16 cellular contexts compared by ENCODE assay signal in the genomic region with DNA sequence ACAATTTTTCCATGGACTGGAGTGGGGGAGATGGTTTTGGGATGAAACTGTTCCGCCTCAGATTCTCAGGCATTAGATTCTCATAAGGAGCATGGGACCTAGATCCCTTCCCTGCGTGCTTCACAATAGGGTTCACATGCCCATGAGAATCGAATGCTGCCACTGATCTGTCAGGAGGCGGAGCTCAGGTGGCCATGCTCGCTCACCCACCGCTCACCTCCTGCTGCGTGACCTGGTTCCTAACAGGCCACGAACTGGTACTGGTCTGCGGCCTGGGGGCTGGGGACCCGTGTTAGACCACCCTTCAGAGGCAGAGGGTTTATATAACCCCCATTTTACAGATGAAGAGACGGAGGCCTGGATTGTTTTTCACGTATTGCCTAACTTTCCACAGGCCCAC.
"Had no signal": no experiment of that assay in that cellular context is flagged by ENCODE, and none has a peak within 500 bp of the region (broad histone marks: within the 10 kb centered on the region; RNA-seq: fewer than 3 reads in every experiment).

No MANE protein-coding gene starts in this region.

- H3K9me3 Mint-ChIP-seq: activated naive CD4-positive, alpha-beta T cell treated with anti-CD3 and anti-CD28 coated beads for 36 hours; activated T-cell treated with anti-CD3 and anti-CD28 coated beads, Interleukin-2, amount 50 U/mL, for 4 hours; activated T-helper 17 cell treated with anti-CD3 and anti-CD28 coated beads, Interleukin-2, amount 50 U/mL, for 72 hours; brain; T-helper 1 cell treated with Interleukin-12 subunit alpha and Interleukin-12 subunit beta and Interleukin-4 antibody, amounts not matched to agents 30 μg/mL and 1 μg/mL, for 36 hours; WTC11 had no signal

- H3K4me3 ChIP-seq: MG63, SJCRH30 had no signal

- H3K4me3 Mint-ChIP-seq: activated naive CD4-positive, alpha-beta T cell treated with anti-CD3 and anti-CD28 coated beads for 36 hours; activated naive CD8-positive, alpha-beta T cell; activated T-cell treated with anti-CD3 and anti-CD28 coated beads, Interleukin-2, amount 50 U/mL, for 4 hours; activated T-helper 17 cell treated with anti-CD3 and anti-CD28 coated beads, Interleukin-2, amount 50 U/mL, for 72 hours; brain; T-helper 1 cell treated with Interleukin-12 subunit alpha and Interleukin-12 subunit beta and Interleukin-4 antibody, amounts not matched to agents 30 μg/mL and 1 μg/mL, for 36 hours; WTC11 had no signal

- DNase-seq: activated CD4-positive, CD25-positive, alpha-beta regulatory T cell treated with anti-CD3 and anti-CD28 coated beads, Interleukin-2, amount 50 U/mL, for 72 hours; activated gamma-delta T cell; activated T-cell treated with anti-CD3 and anti-CD28 coated beads, Interleukin-2, amount 50 U/mL, for 4 hours; amygdala; cerebellar nuclear complex; NCI-H1417 treated with DMSO at 0.1 percent for 48 hours; NK-92 treated with Interleukin-12 subunit alpha and Interleukin-12 subunit beta, amount 100 ng/mL, for 24 hours had no signal

- H3K27me3 ChIP-seq: MG63, SJCRH30 had no signal

- H3K4me1 Mint-ChIP-seq: activated T-helper 17 cell treated with anti-CD3 and anti-CD28 coated beads, Interleukin-2, amount 50 U/mL, for 72 hours had no signal

- H3K27ac ChIP-seq: SJCRH30 had no signal

- H3K27me3 Mint-ChIP-seq: activated naive CD8-positive, alpha-beta T cell; activated T-helper 17 cell treated with anti-CD3 and anti-CD28 coated beads, Interleukin-2, amount 50 U/mL, for 72 hours; brain had no signal

- H3K27ac Mint-ChIP-seq: activated naive CD4-positive, alpha-beta T cell treated with anti-CD3 and anti-CD28 coated beads for 36 hours; activated naive CD8-positive, alpha-beta T cell; brain; T-helper 1 cell treated with Interleukin-12 subunit alpha and Interleukin-12 subunit beta and Interleukin-4 antibody, amounts not matched to agents 30 μg/mL and 1 μg/mL, for 36 hours had no signal

- H3K9me3 ChIP-seq: MG63, SJCRH30 had no signal

- FAIRE-seq: astrocyte had no signal
